ENCODE assay signal across 8 cellular contexts in genomic region chr3:54121404-54122045, GRCh38. TPM values are rescaled to one million over a fixed set of nuclear protein-coding genes. Genes with fewer than 3 reads are reported as not detected.
DNase-seq lines count a peak whose midpoint lies in the region; ATAC-seq and TF ChIP-seq lines count a peak whose summit lies in the region.

No MANE protein-coding gene starts in this region.

- H3K27ac Mint-ChIP-seq in progenitor cell of endocrine pancreas: no peak overlapping the region
- no peak overlapping the region for H3K27ac Mint-ChIP-seq in natural killer cell treated with Interleukin-12 subunit alpha and Interleukin-12 subunit beta and Interleukin-15 and Interleukin-18, amount 100 ng/mL, for 72 hours

- H3K4me3 ChIP-seq in GM08714 (ENCODE audit: low read length) (peak overlapping the region; percentile 7; the same call in 1 of the 2 replicates), HUES6 (ENCODE audit: low read depth, low read length) (peak overlapping the region; percentile 67), fibroblast of the aortic adventitia (ENCODE audit: low read depth, low read length) (peak overlapping the region; percentile 22)

- TF ChIP-seq CTCF in fibroblast of the aortic adventitia (IDR thresholded peaks at IDR 0.05; ENCODE audit: insufficient read depth, low read length) (no peak), progenitor cell of endocrine pancreas (IDR thresholded peaks at IDR 0.05; ENCODE audit: unreplicated experiment) (no peak)

- H3K9me3 ChIP-seq in HUES6 (ENCODE audit: control insufficient read depth, insufficient read depth, low read depth, low read length): peaks cover 5% of the 10 kb centered on the region

- H3K4me1 ChIP-seq in HUES6 (ENCODE audit: control insufficient read depth, insufficient read depth, low read length): peaks cover 13% of the 10 kb centered on the region; the same call in 1 of the 2 replicates

- peaks cover under 1% of the 10 kb centered on the region for H3K9me3 Mint-ChIP-seq in progenitor cell of endocrine pancreas (ENCODE audit: low read depth)
- no peaks in the 10 kb centered on the region for H3K9me3 Mint-ChIP-seq in natural killer cell treated with Interleukin-12 subunit alpha and Interleukin-12 subunit beta and Interleukin-15 and Interleukin-18, amount 100 ng/mL, for 72 hours

- peak overlapping the region; percentile 61 for H3K4me3 Mint-ChIP-seq in progenitor cell of endocrine pancreas (ENCODE audit: low read depth)
- no peak overlapping the region for H3K4me3 Mint-ChIP-seq in natural killer cell treated with Interleukin-12 subunit alpha and Interleukin-12 subunit beta and Interleukin-15 and Interleukin-18, amount 100 ng/mL, for 72 hours

- peak overlapping the region; percentile 33 for H3K9ac ChIP-seq in HUES6 (ENCODE audit: low read length)

- H3K4me1 Mint-ChIP-seq in progenitor cell of endocrine pancreas (ENCODE audit: low read depth): peaks cover 5% of the 10 kb centered on the region
- H3K4me1 Mint-ChIP-seq in natural killer cell treated with Interleukin-12 subunit alpha and Interleukin-12 subunit beta and Interleukin-15 and Interleukin-18, amount 100 ng/mL, for 72 hours (ENCODE audit: low read depth in 2 of 2): peaks cover 3 to 5% of the 10 kb centered on the region in 2 donors

- peaks cover 86% of the 10 kb centered on the region for H3K27me3 ChIP-seq in HUES6 (ENCODE audit: control insufficient read depth, insufficient read depth, low read length)

- ATAC-seq in HG03442 (IDR thresholded peaks at IDR 0.05; ENCODE audit: unreplicated experiment) (no peak), GM19463 (IDR thresholded peaks at IDR 0.05; ENCODE audit: unreplicated experiment) (no peak)
- no peak for ATAC-seq in natural killer cell treated with Interleukin-12 subunit alpha and Interleukin-12 subunit beta and Interleukin-15 and Interleukin-18, amount 100 ng/mL, for 72 hours

- DNase-seq in fibroblast of the aortic adventitia (ENCODE audit: low read depth) (no peak), progenitor cell of endocrine pancreas (ENCODE audit: low spot score, unreplicated experiment) (peak; percentile 25)
- no peak for DNase-seq in natural killer cell treated with Interleukin-12 subunit alpha and Interleukin-12 subunit beta and Interleukin-15 and Interleukin-18, amount 100 ng/mL, for 72 hours (ENCODE audit: low spot score)
- DNase-seq in activated T-cell treated with anti-CD3 and anti-CD28 coated beads, Interleukin-2, amount 50 U/mL, for 1 hour: no peak

- H3K27ac ChIP-seq in HUES6 (ENCODE audit: low read depth, low read length): no peak overlapping the region

- no peaks in the 10 kb centered on the region for H3K36me3 Mint-ChIP-seq in progenitor cell of endocrine pancreas (ENCODE audit: insufficient read depth)
- H3K36me3 Mint-ChIP-seq in natural killer cell treated with Interleukin-12 subunit alpha and Interleukin-12 subunit beta and Interleukin-15 and Interleukin-18, amount 100 ng/mL, for 72 hours: peaks cover 6% of the 10 kb centered on the region

- no peaks in the 10 kb centered on the region for H3K36me3 ChIP-seq in HUES6 (ENCODE audit: control insufficient read depth, insufficient read depth, low read length)

- peaks cover 81% of the 10 kb centered on the region for H3K27me3 Mint-ChIP-seq in progenitor cell of endocrine pancreas
- H3K27me3 Mint-ChIP-seq in natural killer cell treated with Interleukin-12 subunit alpha and Interleukin-12 subunit beta and Interleukin-15 and Interleukin-18, amount 100 ng/mL, for 72 hours: peaks cover 37 to 48% of the 10 kb centered on the region in 2 donors

RNA-seq across cellular contexts. Expression of gene CACNA2D3, which starts 0.8 kb away (rescaled TPM):
- 0.45 TPM in 1 of 2 replicates, not detected in the other for total RNA-seq in fibroblast of the aortic adventitia (ENCODE audit: low replicate concordance)
- 0.29 TPM in 1 of 2 replicates, not detected in the other for total RNA-seq in progenitor cell of endocrine pancreas
- not detected for total RNA-seq in natural killer cell treated with Interleukin-12 subunit alpha and Interleukin-12 subunit beta and Interleukin-15 and Interleukin-18, amount 100 ng/mL, for 72 hours

Comparison
In these comparisons a context has a peak if more than half of its experiments do, and no peak if none do; other contexts are left out.
1. H3K4me3 ChIP-seq: peak in every context shown above with its lines; median percentile 67 in HUES6; 22 in fibroblast of the aortic adventitia; 7 in GM08714.